Comparison of ENCODE assay signal across 1 cellular context in the genomic region with DNA sequence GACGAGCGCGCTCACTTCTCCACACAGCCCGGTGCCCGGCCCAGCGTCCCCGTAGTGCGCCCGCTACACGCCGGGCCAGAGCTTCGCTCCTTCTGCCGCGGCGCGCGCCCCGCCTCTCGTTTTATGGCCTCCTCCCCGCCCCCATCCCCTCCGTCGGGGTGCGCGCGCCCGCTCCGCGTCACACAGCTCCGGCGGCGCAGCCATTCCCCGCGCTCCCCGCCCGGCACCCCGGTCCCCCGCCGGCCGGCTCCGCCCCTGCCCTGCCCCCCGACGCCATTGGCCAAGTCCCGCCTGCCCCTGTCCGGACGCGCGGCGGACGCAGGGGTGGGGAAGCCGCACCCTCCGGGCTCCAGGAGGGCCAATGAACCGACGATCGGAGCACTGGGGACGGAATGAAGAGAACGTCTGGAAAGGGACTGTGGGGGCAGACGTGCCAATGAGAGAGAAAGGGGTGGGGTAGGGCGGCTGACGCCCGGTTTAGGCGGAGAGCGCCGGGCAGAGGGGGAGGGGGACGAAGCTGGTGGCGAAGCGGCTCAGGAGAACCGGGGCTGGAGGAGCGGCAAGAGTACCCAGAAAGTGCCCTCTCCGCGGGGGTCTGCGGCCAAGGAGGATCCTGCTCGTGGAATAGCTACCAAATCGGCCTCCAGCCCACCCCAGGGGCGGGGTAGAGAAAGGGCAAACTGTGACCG.
TF ChIP-seq lines count a peak whose summit lies in the region.

A gene with protein sequence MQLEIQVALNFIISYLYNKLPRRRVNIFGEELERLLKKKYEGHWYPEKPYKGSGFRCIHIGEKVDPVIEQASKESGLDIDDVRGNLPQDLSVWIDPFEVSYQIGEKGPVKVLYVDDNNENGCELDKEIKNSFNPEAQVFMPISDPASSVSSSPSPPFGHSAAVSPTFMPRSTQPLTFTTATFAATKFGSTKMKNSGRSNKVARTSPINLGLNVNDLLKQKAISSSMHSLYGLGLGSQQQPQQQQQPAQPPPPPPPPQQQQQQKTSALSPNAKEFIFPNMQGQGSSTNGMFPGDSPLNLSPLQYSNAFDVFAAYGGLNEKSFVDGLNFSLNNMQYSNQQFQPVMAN (minus strand): TSS at position 94 of the 689 bp plus-strand sequence. CDS start 2,337 bp downstream, outside the sequence.

TF ChIP-seq in K562, 482 proteins besides CTCF, POLR2A, EP300 and RAD21 (continued from another document and continues in another):
- TF ChIP-seq ZBTB7A (IDR thresholded peaks at IDR 0.05; ENCODE audit: borderline replicate concordance, control insufficient read depth, low read depth, low read length): peak; percentile 71; the same call in 1 of the 2 replicates
- TF ChIP-seq ARNT (IDR thresholded peaks at IDR 0.05): no peak
- 0 out of 2 replicates have a peak, but pooled peaks have one; percentile 22 for TF ChIP-seq ZBTB17 (CRISPR knock-in tag; IDR thresholded peaks at IDR 0.05)
- TF ChIP-seq, protein P1, sequence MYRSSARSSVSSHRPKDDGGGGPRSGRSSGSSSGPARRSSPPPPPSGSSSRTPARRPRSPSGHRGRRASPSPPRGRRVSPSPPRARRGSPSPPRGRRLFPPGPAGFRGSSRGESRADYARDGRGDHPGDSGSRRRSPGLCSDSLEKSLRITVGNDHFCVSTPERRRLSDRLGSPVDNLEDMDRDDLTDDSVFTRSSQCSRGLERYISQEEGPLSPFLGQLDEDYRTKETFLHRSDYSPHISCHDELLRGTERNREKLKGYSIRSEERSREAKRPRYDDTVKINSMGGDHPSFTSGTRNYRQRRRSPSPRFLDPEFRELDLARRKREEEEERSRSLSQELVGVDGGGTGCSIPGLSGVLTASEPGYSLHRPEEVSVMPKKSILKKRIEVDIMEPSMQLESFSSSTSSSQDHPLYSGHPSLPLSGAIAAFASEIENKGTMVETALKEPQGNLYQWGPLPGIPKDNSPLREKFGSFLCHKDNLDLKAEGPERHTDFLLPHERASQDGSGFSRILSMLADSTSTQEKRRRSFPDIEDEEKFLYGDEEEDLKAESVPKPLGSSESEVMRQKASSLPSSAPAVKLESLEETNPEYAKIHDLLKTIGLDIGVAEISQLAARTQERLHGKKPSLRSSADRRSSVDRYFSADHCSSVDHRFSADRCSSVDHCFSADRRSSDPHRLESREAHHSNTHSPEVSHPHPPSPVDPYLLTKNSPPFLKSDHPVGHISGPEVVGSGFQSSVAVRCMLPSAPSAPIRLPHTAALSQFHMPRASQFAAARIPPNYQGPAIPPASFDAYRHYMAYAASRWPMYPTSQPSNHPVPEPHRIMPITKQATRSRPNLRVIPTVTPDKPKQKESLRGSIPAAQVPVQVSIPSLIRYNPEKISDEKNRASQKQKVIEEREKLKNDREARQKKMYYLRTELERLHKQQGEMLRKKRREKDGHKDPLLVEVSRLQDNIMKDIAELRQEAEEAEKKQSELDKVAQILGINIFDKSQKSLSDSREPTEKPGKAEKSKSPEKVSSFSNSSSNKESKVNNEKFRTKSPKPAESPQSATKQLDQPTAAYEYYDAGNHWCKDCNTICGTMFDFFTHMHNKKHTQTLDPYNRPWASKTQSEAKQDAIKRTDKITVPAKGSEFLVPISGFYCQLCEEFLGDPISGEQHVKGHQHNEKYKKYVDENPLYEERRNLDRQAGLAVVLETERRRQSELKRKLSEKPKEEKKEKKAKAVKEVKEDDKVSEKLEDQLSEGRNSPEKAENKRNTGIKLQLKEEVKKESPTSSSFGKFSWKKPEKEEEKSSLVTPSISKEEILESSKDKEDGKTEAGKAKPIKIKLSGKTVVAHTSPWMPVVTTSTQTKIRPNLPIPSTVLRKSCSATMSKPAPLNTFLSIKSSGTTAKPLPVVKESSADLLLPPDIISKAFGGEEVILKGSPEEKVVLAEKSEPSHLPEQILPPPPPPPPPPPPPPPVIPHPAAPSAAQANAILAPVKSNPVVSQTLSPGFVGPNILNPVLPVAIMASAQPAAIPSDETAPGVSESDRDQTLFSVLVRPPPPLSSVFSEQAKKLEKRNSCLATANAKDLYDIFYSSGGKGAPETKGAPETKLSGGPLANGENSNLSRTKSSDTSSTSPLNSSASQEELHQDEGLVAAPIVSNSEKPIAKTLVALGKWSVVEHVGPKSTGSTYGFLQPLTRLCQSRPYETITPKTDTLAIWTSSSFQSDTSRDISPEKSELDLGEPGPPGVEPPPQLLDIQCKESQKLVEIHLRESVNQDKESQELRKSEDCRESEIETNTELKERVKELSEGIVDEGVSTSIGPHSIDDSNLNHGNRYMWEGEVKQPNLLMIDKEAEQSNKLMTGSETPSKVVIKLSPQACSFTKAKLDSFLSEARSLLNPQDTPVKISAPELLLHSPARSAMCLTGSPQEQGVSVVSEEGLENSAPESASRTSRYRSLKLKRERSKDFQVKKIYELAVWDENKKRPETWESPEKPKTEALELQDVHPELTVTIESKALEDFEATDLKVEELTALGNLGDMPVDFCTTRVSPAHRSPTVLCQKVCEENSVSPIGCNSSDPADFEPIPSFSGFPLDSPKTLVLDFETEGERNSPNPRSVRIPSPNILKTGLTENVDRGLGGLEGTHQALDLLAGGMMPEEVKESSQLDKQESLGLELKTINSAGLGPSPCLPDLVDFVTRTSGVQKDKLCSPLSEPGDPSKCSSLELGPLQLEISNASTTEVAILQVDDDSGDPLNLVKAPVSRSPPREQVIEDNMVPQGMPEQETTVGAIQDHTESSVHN (IDR thresholded peaks at IDR 0.05; ENCODE audit: borderline replicate concordance in 1 of 2, low read depth in 1 of 2): no peak
- TF ChIP-seq, protein P2, sequence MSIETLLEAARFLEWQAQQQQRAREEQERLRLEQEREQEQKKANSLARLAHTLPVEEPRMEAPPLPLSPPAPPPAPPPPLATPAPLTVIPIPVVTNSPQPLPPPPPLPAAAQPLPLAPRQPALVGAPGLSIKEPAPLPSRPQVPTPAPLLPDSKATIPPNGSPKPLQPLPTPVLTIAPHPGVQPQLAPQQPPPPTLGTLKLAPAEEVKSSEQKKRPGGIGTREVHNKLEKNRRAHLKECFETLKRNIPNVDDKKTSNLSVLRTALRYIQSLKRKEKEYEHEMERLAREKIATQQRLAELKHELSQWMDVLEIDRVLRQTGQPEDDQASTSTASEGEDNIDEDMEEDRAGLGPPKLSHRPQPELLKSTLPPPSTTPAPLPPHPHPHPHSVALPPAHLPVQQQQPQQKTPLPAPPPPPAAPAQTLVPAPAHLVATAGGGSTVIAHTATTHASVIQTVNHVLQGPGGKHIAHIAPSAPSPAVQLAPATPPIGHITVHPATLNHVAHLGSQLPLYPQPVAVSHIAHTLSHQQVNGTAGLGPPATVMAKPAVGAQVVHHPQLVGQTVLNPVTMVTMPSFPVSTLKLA (conservative IDR thresholded peaks at IDR 0.05): peak in 1 of 2 experiments; percentile 62; a peak in 2 of 4 replicates
- TF ChIP-seq ZNF766 (CRISPR knock-in tag; conservative IDR thresholded peaks at IDR 0.05): peak; percentile 26; the same call in 1 of the 2 replicates
- 0 out of 2 replicates have a peak, but pooled peaks have one; percentile 22 for TF ChIP-seq ZNF583 (CRISPR knock-in tag; IDR thresholded peaks at IDR 0.05)
- TF ChIP-seq TAF7 (tag; IDR thresholded peaks at IDR 0.05): peak; percentile 92
- TF ChIP-seq RBM14 (IDR thresholded peaks at IDR 0.05; ENCODE audit: borderline replicate concordance, insufficient read depth, low read depth, low read length): no peak
- TF ChIP-seq, protein P3, sequence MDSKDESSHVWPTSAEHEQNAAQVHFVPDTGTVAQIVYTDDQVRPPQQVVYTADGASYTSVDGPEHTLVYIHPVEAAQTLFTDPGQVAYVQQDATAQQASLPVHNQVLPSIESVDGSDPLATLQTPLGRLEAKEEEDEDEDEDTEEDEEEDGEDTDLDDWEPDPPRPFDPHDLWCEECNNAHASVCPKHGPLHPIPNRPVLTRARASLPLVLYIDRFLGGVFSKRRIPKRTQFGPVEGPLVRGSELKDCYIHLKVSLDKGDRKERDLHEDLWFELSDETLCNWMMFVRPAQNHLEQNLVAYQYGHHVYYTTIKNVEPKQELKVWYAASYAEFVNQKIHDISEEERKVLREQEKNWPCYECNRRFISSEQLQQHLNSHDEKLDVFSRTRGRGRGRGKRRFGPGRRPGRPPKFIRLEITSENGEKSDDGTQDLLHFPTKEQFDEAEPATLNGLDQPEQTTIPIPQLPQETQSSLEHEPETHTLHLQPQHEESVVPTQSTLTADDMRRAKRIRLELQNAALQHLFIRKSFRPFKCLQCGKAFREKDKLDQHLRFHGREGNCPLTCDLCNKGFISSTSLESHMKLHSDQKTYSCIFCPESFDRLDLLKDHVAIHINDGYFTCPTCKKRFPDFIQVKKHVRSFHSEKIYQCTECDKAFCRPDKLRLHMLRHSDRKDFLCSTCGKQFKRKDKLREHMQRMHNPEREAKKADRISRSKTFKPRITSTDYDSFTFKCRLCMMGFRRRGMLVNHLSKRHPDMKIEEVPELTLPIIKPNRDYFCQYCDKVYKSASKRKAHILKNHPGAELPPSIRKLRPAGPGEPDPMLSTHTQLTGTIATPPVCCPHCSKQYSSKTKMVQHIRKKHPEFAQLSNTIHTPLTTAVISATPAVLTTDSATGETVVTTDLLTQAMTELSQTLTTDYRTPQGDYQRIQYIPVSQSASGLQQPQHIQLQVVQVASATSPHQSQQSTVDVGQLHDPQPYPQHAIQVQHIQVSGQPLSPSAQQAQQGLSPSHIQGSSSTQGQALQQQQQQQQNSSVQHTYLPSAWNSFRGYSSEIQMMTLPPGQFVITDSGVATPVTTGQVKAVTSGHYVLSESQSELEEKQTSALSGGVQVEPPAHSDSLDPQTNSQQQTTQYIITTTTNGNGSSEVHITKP (IDR thresholded peaks at IDR 0.05; ENCODE audit: partially characterized antibody): peak; percentile 39
- TF ChIP-seq RFX5 (IDR thresholded peaks at IDR 0.05; ENCODE audit: low read depth, low read length): no peak
- TF ChIP-seq, protein P4, sequence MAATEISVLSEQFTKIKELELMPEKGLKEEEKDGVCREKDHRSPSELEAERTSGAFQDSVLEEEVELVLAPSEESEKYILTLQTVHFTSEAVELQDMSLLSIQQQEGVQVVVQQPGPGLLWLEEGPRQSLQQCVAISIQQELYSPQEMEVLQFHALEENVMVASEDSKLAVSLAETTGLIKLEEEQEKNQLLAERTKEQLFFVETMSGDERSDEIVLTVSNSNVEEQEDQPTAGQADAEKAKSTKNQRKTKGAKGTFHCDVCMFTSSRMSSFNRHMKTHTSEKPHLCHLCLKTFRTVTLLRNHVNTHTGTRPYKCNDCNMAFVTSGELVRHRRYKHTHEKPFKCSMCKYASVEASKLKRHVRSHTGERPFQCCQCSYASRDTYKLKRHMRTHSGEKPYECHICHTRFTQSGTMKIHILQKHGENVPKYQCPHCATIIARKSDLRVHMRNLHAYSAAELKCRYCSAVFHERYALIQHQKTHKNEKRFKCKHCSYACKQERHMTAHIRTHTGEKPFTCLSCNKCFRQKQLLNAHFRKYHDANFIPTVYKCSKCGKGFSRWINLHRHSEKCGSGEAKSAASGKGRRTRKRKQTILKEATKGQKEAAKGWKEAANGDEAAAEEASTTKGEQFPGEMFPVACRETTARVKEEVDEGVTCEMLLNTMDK (IDR thresholded peaks at IDR 0.05; ENCODE audit: borderline replicate concordance, insufficient read depth, low read depth, low read length, poor library complexity, severe bottlenecking): no peak
- TF ChIP-seq, protein P5, sequence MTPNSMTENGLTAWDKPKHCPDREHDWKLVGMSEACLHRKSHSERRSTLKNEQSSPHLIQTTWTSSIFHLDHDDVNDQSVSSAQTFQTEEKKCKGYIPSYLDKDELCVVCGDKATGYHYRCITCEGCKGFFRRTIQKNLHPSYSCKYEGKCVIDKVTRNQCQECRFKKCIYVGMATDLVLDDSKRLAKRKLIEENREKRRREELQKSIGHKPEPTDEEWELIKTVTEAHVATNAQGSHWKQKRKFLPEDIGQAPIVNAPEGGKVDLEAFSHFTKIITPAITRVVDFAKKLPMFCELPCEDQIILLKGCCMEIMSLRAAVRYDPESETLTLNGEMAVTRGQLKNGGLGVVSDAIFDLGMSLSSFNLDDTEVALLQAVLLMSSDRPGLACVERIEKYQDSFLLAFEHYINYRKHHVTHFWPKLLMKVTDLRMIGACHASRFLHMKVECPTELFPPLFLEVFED (CRISPR knock-in tag; conservative IDR thresholded peaks at IDR 0.05): 0 out of 2 replicates have a peak, but pooled peaks have one; percentile 40
- peak in 2 of 3 experiments; percentile 83 to 84 for TF ChIP-seq YY1 (IDR thresholded peaks at IDR 0.05; ENCODE audit: borderline replicate concordance in 1 of 3, control insufficient read depth in 1 of 3, extremely low read depth in 1 of 3, insufficient read depth in 3 of 3, insufficient read length in 1 of 3, insufficient replicate concordance in 2 of 3, low read depth in 1 of 3, low read length in 2 of 3)
- TF ChIP-seq TAF1 (IDR thresholded peaks at IDR 0.05; ENCODE audit: control insufficient read depth, extremely low read depth, insufficient read depth, low read length, severe bottlenecking): peak; percentile 97
- TF ChIP-seq PHF21A (IDR thresholded peaks at IDR 0.05; ENCODE audit: borderline replicate concordance, low read depth): peak; percentile 11; the same call in 1 of the 2 replicates
- TF ChIP-seq TEAD4 (IDR thresholded peaks at IDR 0.05; ENCODE audit: low read length): 0 out of 2 replicates have a peak, but pooled peaks have one; percentile 30
- TF ChIP-seq TEAD4 (CRISPR knock-in tag; IDR thresholded peaks at IDR 0.05; ENCODE audit: borderline replicate concordance): no peak
